Comparison of ENCODE assay signal across 1 cellular context in the genomic region with DNA sequence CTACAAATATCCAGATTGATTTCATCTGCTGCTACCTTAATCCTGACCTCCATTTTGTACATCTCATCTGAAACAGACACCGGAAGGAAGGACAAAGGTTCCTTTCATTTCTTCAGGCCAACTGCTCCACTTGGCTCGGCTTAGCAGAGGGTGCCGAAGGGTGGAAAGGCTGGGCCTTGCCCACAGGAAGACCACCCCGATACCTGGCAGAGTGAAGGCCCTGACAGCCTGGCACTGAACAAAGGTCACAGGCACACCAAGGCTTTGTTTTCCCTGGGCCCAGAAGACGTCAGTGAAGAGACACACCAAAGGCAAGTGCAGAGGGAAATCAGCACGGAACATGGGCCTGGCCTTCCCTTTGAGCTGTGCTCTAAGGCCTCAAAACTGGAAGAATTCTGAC.
TF ChIP-seq lines count a peak whose summit lies in the region.

No MANE protein-coding gene starts in this region.

TF ChIP-seq in H1, 55 proteins besides CTCF, POLR2A, EP300 and RAD21:
- TF ChIP-seq CREB1 (IDR thresholded peaks at IDR 0.05) (no peak), KDM1A (IDR thresholded peaks at IDR 0.05; ENCODE audit: borderline replicate concordance, low read length) (no peak)
